Comparison of ENCODE assay signal across 8 cellular contexts in the genomic region with DNA sequence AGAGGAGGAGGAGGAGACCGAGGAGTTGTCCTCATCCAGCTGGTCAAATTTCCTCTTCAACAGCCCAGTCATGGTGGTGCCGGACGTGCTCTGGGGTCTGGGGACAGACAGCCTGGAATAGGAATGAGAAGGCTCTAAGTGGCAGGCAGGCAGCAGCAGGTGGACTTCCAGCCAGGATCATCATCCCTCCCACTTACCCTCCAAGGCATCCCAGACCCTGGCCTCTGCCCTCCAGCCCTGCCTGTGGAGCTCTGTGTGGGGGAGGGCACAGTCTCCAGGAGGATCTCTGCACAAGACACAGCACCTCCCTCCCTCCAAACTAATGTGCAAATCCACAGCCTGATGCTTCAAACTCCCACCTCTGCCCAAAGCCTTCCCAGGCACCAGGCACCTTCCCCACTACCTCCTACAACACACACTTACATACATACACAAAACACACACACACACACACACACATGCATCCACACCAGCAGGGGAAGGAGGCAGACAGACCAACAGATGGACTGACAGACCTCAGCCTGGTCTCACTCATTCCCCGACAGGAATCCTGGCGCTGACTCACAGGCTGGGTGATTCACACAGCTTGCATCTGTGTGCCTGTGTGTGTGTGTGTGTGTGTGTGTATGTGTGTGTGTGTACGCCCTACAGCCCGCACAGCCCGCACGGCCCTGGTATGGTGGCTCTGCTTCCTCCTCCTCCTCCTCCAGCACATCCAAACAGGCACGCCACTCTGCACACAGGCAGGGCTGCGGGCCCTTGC. TPM values are rescaled to one million over a fixed set of nuclear protein-coding genes. Genes with fewer than 3 reads are reported as not detected.
A peak's percentile ranks its signal among the peaks of the same experiment; 100 is the strongest.
DNase-seq lines count a peak whose midpoint lies in the region; ATAC-seq, FAIRE-seq and TF ChIP-seq lines count a peak whose summit lies in the region.

No MANE protein-coding gene starts in this region.

- H3K4me1 Mint-ChIP-seq in Calu3 (ENCODE audit: low read depth, unreplicated experiment) = peaks cover 68% of the 10 kb centered on the region
- peaks cover 73% of the 10 kb centered on the region for H3K4me1 Mint-ChIP-seq in T-helper 17 cell
- H3K4me1 Mint-ChIP-seq in astrocyte (ENCODE audit: low read depth, unreplicated experiment) = peaks cover 70% of the 10 kb centered on the region

- H3K36me3 ChIP-seq in astrocyte (ENCODE audit: insufficient read depth, low read length) (peaks cover 41% of the 10 kb centered on the region), iPS-20b (ENCODE audit: insufficient read depth, low read depth, low read length) (peaks cover 47% of the 10 kb centered on the region)

- peak overlapping the region; percentile 98 for H3K4me2 ChIP-seq in astrocyte (ENCODE audit: low read length)

- peak overlapping the region; percentile 99 for H3K27ac Mint-ChIP-seq in Calu3 (ENCODE audit: unreplicated experiment)
- peak overlapping the region; percentile 99 for H3K27ac Mint-ChIP-seq in T-helper 17 cell
- peak overlapping the region; percentile 98 for H3K27ac Mint-ChIP-seq in astrocyte (ENCODE audit: unreplicated experiment)

- peaks cover 100% of the 10 kb centered on the region for H3K79me2 ChIP-seq in astrocyte (ENCODE audit: insufficient read depth, low read length)

- BruUV-seq in Calu3 (replicated peaks; lab: Mats Ljungman, UMichigan) = no TSS peak

- H3K27me3 Mint-ChIP-seq in Calu3 (ENCODE audit: unreplicated experiment) (no peaks in the 10 kb centered on the region), T-helper 17 cell (no peaks in the 10 kb centered on the region), astrocyte (ENCODE audit: low read depth, unreplicated experiment) (no peaks in the 10 kb centered on the region)

- no peak for FAIRE-seq in astrocyte (lab: Jason Lieb, UNC)
- FAIRE-seq in frontal cortex (lab: Jason Lieb, UNC) = no peak

- no peak overlapping the region for H2AFZ ChIP-seq in astrocyte (ENCODE audit: low read depth, low read length)

- H3K4me1 ChIP-seq in astrocyte (ENCODE audit: insufficient read depth, low read length) (peaks cover 59% of the 10 kb centered on the region), iPS-20b (ENCODE audit: insufficient read depth, low read length) (peaks cover 47% of the 10 kb centered on the region)

- peak; percentile 84 for DNase-seq in Calu3
- DNase-seq in T-helper 17 cell = peak in 1 of 3 donors; percentile 45
- peak; percentile 98 for DNase-seq in astrocyte (ENCODE audit: low read depth)
- DNase-seq in stimulated activated CD4-positive, alpha-beta T cell treated with anti-CD3 and anti-CD28 coated beads, Interleukin-12 subunit alpha, Interleukin-12 subunit beta, amount 100 ng/mL, for 24 hours (ENCODE audit: low read depth in 2 of 2) = peak; percentile 59 to 78
- no peak for DNase-seq in frontal cortex (ENCODE audit: low spot score in 2 of 2)
- DNase-seq in NCI-H1048 (lab: John Stamatoyannopoulos, UW) = no peak

- H3K27me3 ChIP-seq in astrocyte (ENCODE audit: insufficient read depth, low read length) = no peaks in the 10 kb centered on the region
- no peaks in the 10 kb centered on the region for H3K27me3 ChIP-seq in iPS-20b (ENCODE audit: insufficient read depth, low read length)

- H3K36me3 Mint-ChIP-seq in Calu3 (ENCODE audit: insufficient read depth, unreplicated experiment) (peaks cover 76% of the 10 kb centered on the region), T-helper 17 cell (ENCODE audit: low read depth) (peaks cover 3% of the 10 kb centered on the region), astrocyte (ENCODE audit: low read depth, unreplicated experiment) (peaks cover 21% of the 10 kb centered on the region)

- H3K4me3 ChIP-seq in astrocyte (ENCODE audit: insufficient read depth, low read depth, low read length) (peak overlapping the region; percentile 45), iPS-20b (ENCODE audit: low read length) (no peak overlapping the region)

- peaks cover 6% of the 10 kb centered on the region for H3K9me3 ChIP-seq in T-helper 17 cell (ENCODE audit: control insufficient read depth, low read length, poor library complexity, severe bottlenecking)
- H3K9me3 ChIP-seq in astrocyte (ENCODE audit: insufficient read depth, low read depth, low read length) = no peaks in the 10 kb centered on the region
- H3K9me3 ChIP-seq in iPS-20b (ENCODE audit: insufficient read depth, low read depth, low read length) = no peaks in the 10 kb centered on the region

- CTCF ChIA-PET in Calu3 (lab: Charles Lee) = interaction anchor here (0.7 to 0.9 kb wide), 2 partner anchors 55 to 240 kb away, joined by 3 to 4 read pairs; no protein-coding TSS in a partner anchor

- H3K4me3 Mint-ChIP-seq in Calu3 (ENCODE audit: low read depth, unreplicated experiment) = peak overlapping the region; percentile 88
- H3K4me3 Mint-ChIP-seq in T-helper 17 cell = peak overlapping the region; percentile 100
- peak overlapping the region; percentile 94 for H3K4me3 Mint-ChIP-seq in astrocyte (ENCODE audit: unreplicated experiment)

- H3K9ac ChIP-seq in astrocyte (ENCODE audit: low read length) (peak overlapping the region; percentile 99), iPS-20b (ENCODE audit: low read depth, low read length) (0 out of 2 replicates have a peak overlapping the region, but pooled peaks have one; percentile 24)

- H4K20me1 ChIP-seq in astrocyte (ENCODE audit: insufficient read depth, low read length) = peaks cover 98% of the 10 kb centered on the region

- no peaks in the 10 kb centered on the region for H3K9me3 Mint-ChIP-seq in Calu3 (ENCODE audit: low read depth, unreplicated experiment)
- H3K9me3 Mint-ChIP-seq in astrocyte (ENCODE audit: unreplicated experiment) = no peaks in the 10 kb centered on the region

- peak; percentile 8 for ATAC-seq in HG03342 (IDR thresholded peaks at IDR 0.05; ENCODE audit: unreplicated experiment)
- peak; percentile 31 for ATAC-seq in T-helper 17 cell

- intact Hi-C loops in Calu3 (cut with micrococcal nuclease; ENCODE audit: unreplicated experiment) = no loop called here

- H3K27ac ChIP-seq in astrocyte (ENCODE audit: low read depth, low read length) (peak overlapping the region; percentile 100), iPS-20b (ENCODE audit: low read length) (peak overlapping the region; percentile 21)

- TF ChIP-seq CTCF in Calu3 (IDR thresholded peaks at IDR 0.05; ENCODE audit: unreplicated experiment) (no peak), astrocyte (IDR thresholded peaks at IDR 0.05; ENCODE audit: insufficient read depth, low read depth, low read length) (no peak)

RNA-seq across cellular contexts. Expression of a gene that starts 6.6 kb away (rescaled TPM):
- 12.6 and 13.4 TPM in 2 replicates for total RNA-seq in Calu3 (2022)
- 100 to 1,000 TPM; 356 to 408 TPM for total RNA-seq in T-helper 17 cell
- total RNA-seq in astrocyte = 42.3 and 47.0 TPM in 2 replicates
- 2.4 TPM for total RNA-seq in frontal cortex

RNA-seq across cellular contexts. Expression of a gene that starts 39.3 kb away (rescaled TPM):
- 8.1 and 9.1 TPM in 2 replicates for total RNA-seq in Calu3 (2022)
- 10 to 100 TPM in 1 of 2 donors, 1 to 10 TPM in 1; 3.5 to 12.3 TPM for total RNA-seq in T-helper 17 cell
- 3.9 and 4.1 TPM in 2 replicates for total RNA-seq in astrocyte
- 3.7 TPM for total RNA-seq in frontal cortex

RNA-seq across cellular contexts. Expression of a gene that starts 39.4 kb away (rescaled TPM):
- total RNA-seq in Calu3 (2022) (54.8 and 58.6 TPM in 2 replicates), T-helper 17 cell (10 to 100 TPM; 29.2 to 40.1 TPM), astrocyte (39.5 and 45.6 TPM in 2 replicates), frontal cortex (20.4 TPM)

RNA-seq across cellular contexts. Expression of a gene that starts 45.6 kb away (rescaled TPM):
- total RNA-seq in Calu3 (2022) = not detected in 2 replicates
- not detected for total RNA-seq in T-helper 17 cell
- total RNA-seq in astrocyte = 1.1 and 1.5 TPM in 2 replicates
- total RNA-seq in frontal cortex = not detected

Comparison
In these comparisons a context has a peak if more than half of its experiments do, and no peak if none do; other contexts are left out.
1. DNase-seq: peak in Calu3 (single experiment), astrocyte (single experiment) and stimulated activated CD4-positive, alpha-beta T cell treated with anti-CD3 and anti-CD28 coated beads, Interleukin-12 subunit alpha, Interleukin-12 subunit beta, amount 100 ng/mL, for 24 hours (2 of 2); none in frontal cortex (0 of 2) and NCI-H1048 (single experiment).
2. Peak in every context shown above with its lines, with median percentiles within 50 percentile points of each other: H3K27ac Mint-ChIP-seq and H3K4me3 Mint-ChIP-seq.